15 cellular contexts compared by ENCODE assay signal in the genomic region with DNA sequence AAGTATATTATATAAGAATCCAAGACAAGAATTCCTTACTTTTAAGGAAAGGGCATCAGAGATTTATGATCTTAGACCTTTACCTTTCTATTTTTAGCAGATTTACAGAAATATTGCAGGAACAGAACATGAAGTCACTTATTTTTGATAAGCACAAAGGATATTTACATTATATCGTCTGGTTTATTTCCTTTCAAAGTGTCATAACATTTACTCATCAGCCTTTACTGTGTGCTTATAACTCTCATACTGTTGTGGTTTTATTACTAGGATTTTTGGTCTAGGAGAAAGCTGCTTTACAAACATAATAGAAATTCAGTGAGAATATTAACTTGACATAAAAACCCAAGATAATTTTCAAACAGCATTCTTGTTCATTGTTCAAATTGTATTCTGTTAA.
"Had no signal": no experiment of that assay in that cellular context is flagged by ENCODE, and none has a peak within 500 bp of the region (broad histone marks: within the 10 kb centered on the region; RNA-seq: fewer than 3 reads in every experiment).

No MANE protein-coding gene starts in this region.

- H3K36me3 Mint-ChIP-seq: stimulated activated memory B cell treated with anti-CD40 and anti-IgM and Interleukin-4, amounts not matched to agents 10 μg/mL and 1 μg/mL and 100 μg/mL, for 72 hours had no signal

- ATAC-seq: activated T-cell treated with anti-CD3 and anti-CD28 coated beads, Interleukin-2, amount 50 U/mL, for 72 hours; esophagus mucosa; foreskin keratinocyte; naive thymus-derived CD4-positive, alpha-beta T cell; stimulated activated memory B cell treated with anti-CD40 and anti-IgM and Interleukin-4, amounts not matched to agents 10 μg/mL and 1 μg/mL and 100 μg/mL, for 72 hours; T-helper 17 cell had no signal

- H3K4me1 Mint-ChIP-seq: activated CD4-positive, alpha-beta T cell treated with anti-CD3 and anti-CD28 coated beads, Interleukin-2, amount 10 ng/mL, durations not matched to agents 7 days and 5 days; T-helper 17 cell had no signal

- H3K9me3 Mint-ChIP-seq: activated CD4-positive, alpha-beta T cell treated with anti-CD3 and anti-CD28 coated beads, Interleukin-2, amount 10 ng/mL, durations not matched to agents 7 days and 5 days; activated naive CD8-positive, alpha-beta T cell treated with anti-CD3 and anti-CD28 coated beads for 36 hours; activated T-cell treated with anti-CD3 and anti-CD28 coated beads, Interleukin-2, amount 50 U/mL, for 72 hours; endodermal cell; naive thymus-derived CD4-positive, alpha-beta T cell; stimulated activated memory B cell treated with anti-CD40 and anti-IgM and Interleukin-4, amounts not matched to agents 10 μg/mL and 1 μg/mL and 100 μg/mL, for 72 hours had no signal

- H3K4me3 ChIP-seq: ovary had no signal

- DNase-seq: activated CD4-positive, alpha-beta T cell treated with anti-CD3 and anti-CD28 coated beads, Interleukin-2, amount 10 ng/mL, durations not matched to agents 7 days and 5 days; activated CD4-positive, CD25-positive, alpha-beta regulatory T cell; activated CD8-positive, alpha-beta memory T cell treated with anti-CD3 and anti-CD28 coated beads, Interleukin-2, amount 50 U/mL, for 48 hours; activated naive CD8-positive, alpha-beta T cell treated with anti-CD3 and anti-CD28 coated beads for 36 hours; activated T-cell treated with anti-CD3 and anti-CD28 coated beads, Interleukin-2, amount 50 U/mL, for 72 hours; anterior cingulate cortex; brain microvascular endothelial cell; endodermal cell; foreskin keratinocyte; naive thymus-derived CD4-positive, alpha-beta T cell; ovary; stimulated activated CD4-positive, alpha-beta T cell treated with anti-CD3 and anti-CD28 coated beads, Interleukin-2, amount 100 ng/mL, for 48 hours; T-helper 17 cell had no signal

- H3K36me3 ChIP-seq: brain microvascular endothelial cell, ovary had no signal

- H3K27me3 ChIP-seq: brain microvascular endothelial cell, foreskin keratinocyte, ovary had no signal

- H3K27ac ChIP-seq: brain microvascular endothelial cell, foreskin keratinocyte, ovary had no signal

- H3K27ac Mint-ChIP-seq: activated CD4-positive, alpha-beta T cell treated with anti-CD3 and anti-CD28 coated beads, Interleukin-2, amount 10 ng/mL, durations not matched to agents 7 days and 5 days; activated naive CD8-positive, alpha-beta T cell treated with anti-CD3 and anti-CD28 coated beads for 36 hours; activated T-cell treated with anti-CD3 and anti-CD28 coated beads, Interleukin-2, amount 50 U/mL, for 72 hours; endodermal cell; naive thymus-derived CD4-positive, alpha-beta T cell; stimulated activated memory B cell treated with anti-CD40 and anti-IgM and Interleukin-4, amounts not matched to agents 10 μg/mL and 1 μg/mL and 100 μg/mL, for 72 hours; T-helper 17 cell had no signal

- H3K9me3 ChIP-seq: ovary had no signal

- H3K4me3 Mint-ChIP-seq: activated CD4-positive, alpha-beta T cell treated with anti-CD3 and anti-CD28 coated beads, Interleukin-2, amount 10 ng/mL, durations not matched to agents 7 days and 5 days; activated naive CD8-positive, alpha-beta T cell treated with anti-CD3 and anti-CD28 coated beads for 36 hours; activated T-cell treated with anti-CD3 and anti-CD28 coated beads, Interleukin-2, amount 50 U/mL, for 72 hours; endodermal cell; naive thymus-derived CD4-positive, alpha-beta T cell; stimulated activated memory B cell treated with anti-CD40 and anti-IgM and Interleukin-4, amounts not matched to agents 10 μg/mL and 1 μg/mL and 100 μg/mL, for 72 hours had no signal

- H3K27me3 Mint-ChIP-seq: activated CD4-positive, alpha-beta T cell treated with anti-CD3 and anti-CD28 coated beads, Interleukin-2, amount 10 ng/mL, durations not matched to agents 7 days and 5 days; activated naive CD8-positive, alpha-beta T cell treated with anti-CD3 and anti-CD28 coated beads for 36 hours; naive thymus-derived CD4-positive, alpha-beta T cell; stimulated activated memory B cell treated with anti-CD40 and anti-IgM and Interleukin-4, amounts not matched to agents 10 μg/mL and 1 μg/mL and 100 μg/mL, for 72 hours; T-helper 17 cell had no signal
